In genomic region chr16:4723071-4723767, GRCh38 we compare ENCODE assay signal across 20 cellular contexts. TPM values are rescaled to one million over a fixed set of nuclear protein-coding genes. Genes with fewer than 3 reads are reported as not detected.
DNase-seq lines count a peak whose midpoint lies in the region; ATAC-seq, FAIRE-seq and TF ChIP-seq lines count a peak whose summit lies in the region.
"Had no signal": no experiment of that assay in that cellular context is flagged by ENCODE, and none has a peak within 500 bp of the region (broad histone marks: within the 10 kb centered on the region; RNA-seq: fewer than 3 reads in every experiment).

No MANE protein-coding gene starts in this region.

- peaks cover 6% of the 10 kb centered on the region for H3K36me3 Mint-ChIP-seq in astrocyte (ENCODE audit: low read depth, unreplicated experiment)

- H3K4me3 ChIP-seq in astrocyte (ENCODE audit: insufficient read depth, low read depth, low read length): no peak overlapping the region
- no peak overlapping the region for H3K4me3 ChIP-seq in kidney (ENCODE audit: low read length in 2 of 2)

- peaks cover 16% of the 10 kb centered on the region for H4K20me1 ChIP-seq in astrocyte (ENCODE audit: insufficient read depth, low read length)

- ATAC-seq in HG02798 (IDR thresholded peaks at IDR 0.05; ENCODE audit: poor library complexity, unreplicated experiment) (no peak), HG02981 (IDR thresholded peaks at IDR 0.05; ENCODE audit: unreplicated experiment) (no peak)
- ATAC-seq: HepG2 had no signal

- H3K27me3 Mint-ChIP-seq in astrocyte (ENCODE audit: low read depth, unreplicated experiment): no peaks in the 10 kb centered on the region
- H3K27me3 Mint-ChIP-seq: CD4-positive, alpha-beta memory T cell had no signal

- H3K4me2 ChIP-seq in astrocyte (ENCODE audit: low read length): peak overlapping the region; percentile 28

- peaks cover 9% of the 10 kb centered on the region for H3K79me2 ChIP-seq in astrocyte (ENCODE audit: insufficient read depth, low read length)

- H3K9me3 ChIP-seq in astrocyte (ENCODE audit: insufficient read depth, low read depth, low read length) (no peaks in the 10 kb centered on the region), kidney (ENCODE audit: control insufficient read depth in 1 of 2, low read length in 2 of 2) (no peaks in the 10 kb centered on the region)
- H3K9me3 ChIP-seq: BE2C had no signal

- no peak overlapping the region for H3K4me3 Mint-ChIP-seq in astrocyte (ENCODE audit: unreplicated experiment)
- H3K4me3 Mint-ChIP-seq: CD4-positive, alpha-beta memory T cell; H9 had no signal

- H3K4me1 ChIP-seq in astrocyte (ENCODE audit: insufficient read depth, low read length) (no peaks in the 10 kb centered on the region), kidney (ENCODE audit: control insufficient read depth in 1 of 2, insufficient read depth in 1 of 2, low read depth in 1 of 2, low read length in 2 of 2) (no peaks in the 10 kb centered on the region)
- H3K4me1 ChIP-seq: BE2C had no signal

- peak overlapping the region; percentile 88 for H3K27ac Mint-ChIP-seq in astrocyte (ENCODE audit: unreplicated experiment)

- H3K9me3 Mint-ChIP-seq in astrocyte (ENCODE audit: unreplicated experiment): no peaks in the 10 kb centered on the region
- H3K9me3 Mint-ChIP-seq: CD4-positive, alpha-beta memory T cell; H9 had no signal

- TF ChIP-seq CTCF in astrocyte (IDR thresholded peaks at IDR 0.05; ENCODE audit: insufficient read depth, low read depth, low read length): no peak
- no peak for TF ChIP-seq CTCF in kidney (IDR thresholded peaks at IDR 0.05; ENCODE audit: borderline replicate concordance, extremely low read depth, insufficient read depth)

- peak; percentile 90 for DNase-seq in astrocyte (ENCODE audit: low read depth)
- peak; percentile 28 for DNase-seq in kidney
- DNase-seq in non-pigmented ciliary epithelial cell (ENCODE audit: low read depth): peak; percentile 27
- DNase-seq in retina: no peak
- DNase-seq in activated CD8-positive, alpha-beta memory T cell treated with anti-CD3 and anti-CD28 coated beads, Interleukin-2, amount 50 U/mL, for 4 hours: no peak
- DNase-seq: BE2C; CD4-positive, alpha-beta memory T cell; DMS153; DMS79 treated with DMSO at 0.1 percent for 48 hours; EL; GOT3; H9 had no signal

- FAIRE-seq in astrocyte (lab: Jason Lieb, UNC) (no peak), kidney (lab: Jason Lieb, UNC) (no peak)
- FAIRE-seq: A204.1, GM12891, GM19239, HepG2, HTR-8/SVneo had no signal

- no peak overlapping the region for H2AFZ ChIP-seq in astrocyte (ENCODE audit: low read depth, low read length)

- no peaks in the 10 kb centered on the region for H3K27me3 ChIP-seq in astrocyte (ENCODE audit: insufficient read depth, low read length)
- H3K27me3 ChIP-seq: BE2C had no signal

- peaks cover 10% of the 10 kb centered on the region for H3K4me1 Mint-ChIP-seq in astrocyte (ENCODE audit: low read depth, unreplicated experiment)

- intact Hi-C loops in kidney (cut with DNase I): no loop called here

- H3K9ac ChIP-seq in astrocyte (ENCODE audit: low read length) (no peak overlapping the region), kidney (ENCODE audit: low read length in 2 of 2) (no peak overlapping the region)

- H3K27ac ChIP-seq in astrocyte (ENCODE audit: low read depth, low read length) (peak overlapping the region; percentile 51), kidney (ENCODE audit: low read depth in 2 of 2, low read length in 2 of 2) (no peak overlapping the region)
- H3K27ac ChIP-seq: C4-2B had no signal

- H3K36me3 ChIP-seq in astrocyte (ENCODE audit: insufficient read depth, low read length): peaks cover 8% of the 10 kb centered on the region
- H3K36me3 ChIP-seq in kidney (ENCODE audit: control insufficient read depth in 1 of 2, insufficient read depth in 2 of 2, low read length in 2 of 2): peaks cover 15 to 19% of the 10 kb centered on the region in 2 donors

RNA-seq across cellular contexts. Expression of gene ANKS3, which starts 10.9 kb away (rescaled TPM):
- 23.7 and 27.2 TPM in 2 replicates for total RNA-seq in astrocyte
- 27.6 TPM for total RNA-seq in kidney
- 20.7 TPM for polyA plus RNA-seq in kidney (ENCODE audit: insufficient read depth, low read depth, low replicate concordance)

RNA-seq across cellular contexts. Expression of gene DNAAF8, which starts 11.1 kb away (rescaled TPM):
- total RNA-seq in astrocyte (2.7 and 2.9 TPM in 2 replicates), kidney (1.8 TPM)
- polyA plus RNA-seq in kidney (ENCODE audit: insufficient read depth, low read depth, low replicate concordance): 4.0 TPM
- polyA plus RNA-seq: HepG2 had no signal

RNA-seq across cellular contexts. Expression of gene NUDT16L1, which starts 29.9 kb away (rescaled TPM):
- total RNA-seq in astrocyte: 42.2 and 43.6 TPM in 2 replicates
- total RNA-seq in kidney: 30.6 TPM
- polyA plus RNA-seq in kidney (ENCODE audit: insufficient read depth, low read depth, low replicate concordance): 69.4 TPM

RNA-seq across cellular contexts. Expression of gene ZNF500, which starts 43.7 kb away (rescaled TPM):
- total RNA-seq in astrocyte (12.2 and 14.6 TPM in 2 replicates), kidney (18.3 TPM)
- 4.9 TPM for polyA plus RNA-seq in kidney (ENCODE audit: insufficient read depth, low read depth, low replicate concordance)

Comparison
In these comparisons a context has a peak if more than half of its experiments do, and no peak if none do; other contexts are left out.
1. DNase-seq: peak in astrocyte (single experiment), kidney (single experiment) and non-pigmented ciliary epithelial cell (single experiment); none in retina (single experiment) and activated CD8-positive, alpha-beta memory T cell treated with anti-CD3 and anti-CD28 coated beads, Interleukin-2, amount 50 U/mL, for 4 hours (single experiment).